Comparison of ENCODE assay signal across 8 cellular contexts in the genomic region with DNA sequence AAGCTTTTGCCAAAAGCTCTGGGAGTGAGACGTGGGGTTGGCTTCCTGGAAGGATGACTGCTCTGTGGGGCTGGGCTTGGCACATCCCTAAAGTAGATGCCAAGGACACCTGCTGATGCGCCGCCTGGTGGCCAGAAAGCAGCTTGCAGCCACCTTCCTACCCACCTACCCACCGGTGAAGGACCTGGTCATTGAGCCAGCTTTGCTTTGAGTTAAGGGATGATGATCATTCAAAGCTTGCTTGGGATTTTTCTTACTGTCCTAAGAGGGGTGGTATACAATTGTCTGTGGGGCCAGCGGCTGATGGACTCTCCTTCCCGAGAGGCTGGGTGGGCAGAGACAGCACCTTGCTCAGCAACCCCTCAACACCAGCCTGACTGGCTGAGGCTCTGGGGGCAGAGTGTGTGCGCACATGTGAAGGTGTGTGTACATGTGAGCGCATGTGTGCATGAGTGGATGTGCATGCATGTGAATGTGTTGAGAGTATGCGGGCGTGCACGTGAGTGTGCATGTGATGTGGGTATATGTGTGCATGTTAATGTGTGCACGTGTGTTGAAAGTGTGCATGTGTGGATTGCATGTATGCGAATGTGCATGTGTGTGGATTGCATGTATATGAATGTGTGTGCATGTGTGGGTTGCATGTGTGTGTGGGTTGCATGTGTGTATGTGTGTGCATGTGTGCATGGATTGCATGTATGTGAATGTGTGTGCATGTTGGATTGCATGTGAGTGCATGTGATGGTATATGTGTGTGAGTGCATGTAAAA. TPM values are rescaled to one million over a fixed set of nuclear protein-coding genes. Genes with fewer than 3 reads are reported as not detected.
DNase-seq lines count a peak whose midpoint lies in the region; ATAC-seq and TF ChIP-seq lines count a peak whose summit lies in the region.

No MANE protein-coding gene starts in this region.

- no peaks in the 10 kb centered on the region for H3K79me2 ChIP-seq in OCI-LY1 (ENCODE audit: insufficient read depth, low read length)

- no peaks in the 10 kb centered on the region for H4K20me1 ChIP-seq in OCI-LY1 (ENCODE audit: insufficient read depth, low read length)

- no peak overlapping the region for H2AFZ ChIP-seq in OCI-LY1 (ENCODE audit: low read length)

- H3K9me2 ChIP-seq in OCI-LY1 (ENCODE audit: low read depth, low read length), result no peaks in the 10 kb centered on the region

- H3K9me3 ChIP-seq in OCI-LY1 (ENCODE audit: low read length) (no peaks in the 10 kb centered on the region), esophagus squamous epithelium (no peaks in the 10 kb centered on the region), tibial artery (no peaks in the 10 kb centered on the region)

- H3K36me3 ChIP-seq in OCI-LY1 (ENCODE audit: insufficient read depth, low read length) (no peaks in the 10 kb centered on the region), esophagus squamous epithelium (peaks cover 0 to under 1% (median 0%) of the 10 kb centered on the region in 3 donors), tibial artery (peaks cover 4 to 28% (median 28%) of the 10 kb centered on the region in 3 donors)

- H3K27ac ChIP-seq in OCI-LY1 (ENCODE audit: low read depth, low read length, poor library complexity, severe bottlenecking), result no peak overlapping the region
- H3K27ac ChIP-seq in esophagus squamous epithelium, result no peak overlapping the region
- H3K27ac ChIP-seq in tibial artery, result peak overlapping the region in 1 of 2 donors; percentile 35

- TF ChIP-seq CTCF in OCI-LY1 (IDR thresholded peaks at IDR 0.05; ENCODE audit: low read length), result peak; percentile 84
- TF ChIP-seq CTCF in esophagus squamous epithelium (IDR thresholded peaks at IDR 0.05), result peak; percentile 41 to 96 (median 92)
- peak in 2 of 3 donors; percentile 79 to 85 for TF ChIP-seq CTCF in omental fat pad (IDR thresholded peaks at IDR 0.05)
- TF ChIP-seq CTCF in tibial artery (IDR thresholded peaks at IDR 0.05), result peak; percentile 76 to 80

- WGBS in esophagus squamous epithelium, 2 donors, result 61 to 82% methylated on average over 8 to 11 of the region's 13 CpGs

- no peak for TF ChIP-seq POLR2A in esophagus squamous epithelium (IDR thresholded peaks at IDR 0.05)

- H3K9ac ChIP-seq in OCI-LY1 (ENCODE audit: low read length), result no peak overlapping the region

- H3K4me3 ChIP-seq in OCI-LY1 (ENCODE audit: low read depth, low read length, poor library complexity, severe bottlenecking) (no peak overlapping the region), esophagus squamous epithelium (no peak overlapping the region), tibial artery (no peak overlapping the region)

- ATAC-seq in omental fat pad (ENCODE audit: low FRiP score) (peak; percentile 17), HG02938 (IDR thresholded peaks at IDR 0.05; ENCODE audit: unreplicated experiment) (no peak)

- H3K27me3 ChIP-seq in OCI-LY1 (ENCODE audit: insufficient read depth, low read length) (no peaks in the 10 kb centered on the region), esophagus squamous epithelium (peaks cover 0 to 24% (median 0%) of the 10 kb centered on the region in 4 donors), tibial artery (no peaks in the 10 kb centered on the region)

- intact Hi-C loops in esophagus squamous epithelium (cut with DNase I) (no loop called here), tibial artery (cut with DNase I; ENCODE audit: low total_unique reads) (no loop called here)

- no peaks in the 10 kb centered on the region for H3F3A ChIP-seq in OCI-LY1 (ENCODE audit: insufficient read depth, low read length)

- H3K4me2 ChIP-seq in OCI-LY1 (ENCODE audit: low read length), result no peak overlapping the region

- H3K4me1 ChIP-seq in OCI-LY1 (ENCODE audit: insufficient read depth, low read length, severe bottlenecking) (no peaks in the 10 kb centered on the region), esophagus squamous epithelium (peaks cover 0 to 45% (median 9%) of the 10 kb centered on the region in 3 donors), tibial artery (peaks cover 0 to 64% (median 46%) of the 10 kb centered on the region in 4 donors)

- DNase-seq in NCI-H748 (lab: John Stamatoyannopoulos, UW; ENCODE audit: unreplicated experiment) (peak; percentile 63), NCI-H748 treated with DMSO at 0.1 percent for 48 hours (lab: John Stamatoyannopoulos, UW) (no peak), activated T-cell treated with anti-CD3 and anti-CD28 coated beads for 24 hours (ENCODE audit: low read depth) (peak; percentile 53), esophagus squamous epithelium (lab: John Stamatoyannopoulos, UW) (no peak), omental fat pad (ENCODE audit: low spot score) (peak; percentile 86), tibial artery (peak in 1 of 2 donors; percentile 67)

RNA-seq across cellular contexts. Expression of a gene that starts 18.6 kb away (rescaled TPM):
- total RNA-seq in esophagus squamous epithelium (10 to 100 TPM in 2 of 4 donors, 1 to 10 TPM in 2; 2.7 to 20.4 (median 6.8) TPM), omental fat pad (100 to 1,000 TPM; 110 to 438 (median 388) TPM)

RNA-seq across cellular contexts. Expression of a gene that starts 32.0 kb away (rescaled TPM):
- total RNA-seq in esophagus squamous epithelium (10 to 100 TPM in 2 of 4 donors, 1 to 10 TPM in 2; 6.0 to 32.2 (median 9.5) TPM), omental fat pad (10 to 100 TPM; 12.2 to 52.3 (median 22.2) TPM)

RNA-seq across cellular contexts. Expression of a gene that starts 33.0 kb away (rescaled TPM):
- 10 to 100 TPM; 36.2 to 58.8 (median 38.3) TPM for total RNA-seq in esophagus squamous epithelium
- total RNA-seq in omental fat pad, result 10 to 100 TPM; 24.0 to 34.8 (median 30.3) TPM

Comparison
In these comparisons a context has a peak if more than half of its experiments do, and no peak if none do; other contexts are left out.
1. DNase-seq: peak in NCI-H748 (single experiment), activated T-cell treated with anti-CD3 and anti-CD28 coated beads for 24 hours (single experiment) and omental fat pad (single experiment); none in NCI-H748 treated with DMSO at 0.1 percent for 48 hours (single experiment) and esophagus squamous epithelium (single experiment).
2. RNA of a gene that starts 18.6 kb away (total RNA-seq): 110 to 438 TPM in omental fat pad; 2.7 to 20.4 TPM in esophagus squamous epithelium; every median in the first group is over 4 times any median in the second.
3. Peak in every context shown above with its lines, with median percentiles within 50 percentile points of each other: CTCF ChIP-seq.